ENCODE assay signal across 1 cellular context in the genomic region with DNA sequence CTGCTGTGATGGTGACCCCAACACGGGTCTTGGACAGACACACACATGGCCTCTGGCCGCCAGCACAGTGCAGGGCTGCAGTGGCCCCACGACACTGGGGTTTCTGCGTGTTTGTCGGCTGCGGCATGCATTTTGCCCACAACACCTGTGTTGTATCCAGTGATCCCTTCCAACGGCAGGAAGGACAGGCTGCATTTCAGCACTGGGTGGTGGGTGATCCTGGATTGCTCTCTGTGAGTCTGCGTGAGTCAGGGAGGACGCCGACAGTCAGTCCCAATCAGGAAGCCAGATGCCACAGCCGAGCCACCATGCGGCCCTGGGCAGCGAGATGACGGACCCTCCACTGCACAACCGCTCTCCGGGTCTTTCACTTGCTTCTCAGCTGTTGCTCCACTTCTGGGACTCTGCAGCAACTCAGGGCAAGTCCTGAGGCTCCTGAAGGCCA.
TF ChIP-seq lines count a peak whose summit lies in the region.

No MANE protein-coding gene starts in this region.

TF ChIP-seq in WTC11, 78 proteins besides CTCF, POLR2A, EP300 and RAD21 (continued from another document):
- TF ChIP-seq, protein P1, sequence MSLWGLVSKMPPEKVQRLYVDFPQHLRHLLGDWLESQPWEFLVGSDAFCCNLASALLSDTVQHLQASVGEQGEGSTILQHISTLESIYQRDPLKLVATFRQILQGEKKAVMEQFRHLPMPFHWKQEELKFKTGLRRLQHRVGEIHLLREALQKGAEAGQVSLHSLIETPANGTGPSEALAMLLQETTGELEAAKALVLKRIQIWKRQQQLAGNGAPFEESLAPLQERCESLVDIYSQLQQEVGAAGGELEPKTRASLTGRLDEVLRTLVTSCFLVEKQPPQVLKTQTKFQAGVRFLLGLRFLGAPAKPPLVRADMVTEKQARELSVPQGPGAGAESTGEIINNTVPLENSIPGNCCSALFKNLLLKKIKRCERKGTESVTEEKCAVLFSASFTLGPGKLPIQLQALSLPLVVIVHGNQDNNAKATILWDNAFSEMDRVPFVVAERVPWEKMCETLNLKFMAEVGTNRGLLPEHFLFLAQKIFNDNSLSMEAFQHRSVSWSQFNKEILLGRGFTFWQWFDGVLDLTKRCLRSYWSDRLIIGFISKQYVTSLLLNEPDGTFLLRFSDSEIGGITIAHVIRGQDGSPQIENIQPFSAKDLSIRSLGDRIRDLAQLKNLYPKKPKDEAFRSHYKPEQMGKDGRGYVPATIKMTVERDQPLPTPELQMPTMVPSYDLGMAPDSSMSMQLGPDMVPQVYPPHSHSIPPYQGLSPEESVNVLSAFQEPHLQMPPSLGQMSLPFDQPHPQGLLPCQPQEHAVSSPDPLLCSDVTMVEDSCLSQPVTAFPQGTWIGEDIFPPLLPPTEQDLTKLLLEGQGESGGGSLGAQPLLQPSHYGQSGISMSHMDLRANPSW (CRISPR knock-in tag; conservative IDR thresholded peaks at IDR 0.05; ENCODE audit: low read depth), result no peak
- no peak for TF ChIP-seq RORB (CRISPR knock-in tag; IDR thresholded peaks at IDR 0.05)
- TF ChIP-seq, protein P2, sequence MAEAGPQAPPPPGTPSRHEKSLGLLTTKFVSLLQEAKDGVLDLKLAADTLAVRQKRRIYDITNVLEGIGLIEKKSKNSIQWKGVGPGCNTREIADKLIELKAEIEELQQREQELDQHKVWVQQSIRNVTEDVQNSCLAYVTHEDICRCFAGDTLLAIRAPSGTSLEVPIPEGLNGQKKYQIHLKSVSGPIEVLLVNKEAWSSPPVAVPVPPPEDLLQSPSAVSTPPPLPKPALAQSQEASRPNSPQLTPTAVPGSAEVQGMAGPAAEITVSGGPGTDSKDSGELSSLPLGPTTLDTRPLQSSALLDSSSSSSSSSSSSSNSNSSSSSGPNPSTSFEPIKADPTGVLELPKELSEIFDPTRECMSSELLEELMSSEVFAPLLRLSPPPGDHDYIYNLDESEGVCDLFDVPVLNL (CRISPR knock-in tag; IDR thresholded peaks at IDR 0.05; ENCODE audit: borderline replicate concordance, low read depth), result no peak
- TF ChIP-seq HMGA2 (CRISPR knock-in tag; IDR thresholded peaks at IDR 0.05), result no peak
- TF ChIP-seq, protein P3, sequence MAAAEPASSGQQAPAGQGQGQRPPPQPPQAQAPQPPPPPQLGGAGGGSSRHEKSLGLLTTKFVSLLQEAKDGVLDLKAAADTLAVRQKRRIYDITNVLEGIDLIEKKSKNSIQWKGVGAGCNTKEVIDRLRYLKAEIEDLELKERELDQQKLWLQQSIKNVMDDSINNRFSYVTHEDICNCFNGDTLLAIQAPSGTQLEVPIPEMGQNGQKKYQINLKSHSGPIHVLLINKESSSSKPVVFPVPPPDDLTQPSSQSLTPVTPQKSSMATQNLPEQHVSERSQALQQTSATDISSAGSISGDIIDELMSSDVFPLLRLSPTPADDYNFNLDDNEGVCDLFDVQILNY (CRISPR knock-in tag; IDR thresholded peaks at IDR 0.05), result no peak
- no peak for TF ChIP-seq ZBTB21 (CRISPR knock-in tag; IDR thresholded peaks at IDR 0.05; ENCODE audit: borderline replicate concordance)
- TF ChIP-seq NFATC4 (CRISPR knock-in tag; IDR thresholded peaks at IDR 0.05), result no peak
- TF ChIP-seq NFYB (CRISPR knock-in tag; conservative IDR thresholded peaks at IDR 0.05; ENCODE audit: low read depth), result no peak
- no peak for TF ChIP-seq ZNF317 (CRISPR knock-in tag; IDR thresholded peaks at IDR 0.05; ENCODE audit: borderline replicate concordance, low read depth)
- TF ChIP-seq, protein P4, sequence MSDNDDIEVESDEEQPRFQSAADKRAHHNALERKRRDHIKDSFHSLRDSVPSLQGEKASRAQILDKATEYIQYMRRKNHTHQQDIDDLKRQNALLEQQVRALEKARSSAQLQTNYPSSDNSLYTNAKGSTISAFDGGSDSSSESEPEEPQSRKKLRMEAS (CRISPR knock-in tag; IDR thresholded peaks at IDR 0.05), result no peak
- TF ChIP-seq, protein P5, sequence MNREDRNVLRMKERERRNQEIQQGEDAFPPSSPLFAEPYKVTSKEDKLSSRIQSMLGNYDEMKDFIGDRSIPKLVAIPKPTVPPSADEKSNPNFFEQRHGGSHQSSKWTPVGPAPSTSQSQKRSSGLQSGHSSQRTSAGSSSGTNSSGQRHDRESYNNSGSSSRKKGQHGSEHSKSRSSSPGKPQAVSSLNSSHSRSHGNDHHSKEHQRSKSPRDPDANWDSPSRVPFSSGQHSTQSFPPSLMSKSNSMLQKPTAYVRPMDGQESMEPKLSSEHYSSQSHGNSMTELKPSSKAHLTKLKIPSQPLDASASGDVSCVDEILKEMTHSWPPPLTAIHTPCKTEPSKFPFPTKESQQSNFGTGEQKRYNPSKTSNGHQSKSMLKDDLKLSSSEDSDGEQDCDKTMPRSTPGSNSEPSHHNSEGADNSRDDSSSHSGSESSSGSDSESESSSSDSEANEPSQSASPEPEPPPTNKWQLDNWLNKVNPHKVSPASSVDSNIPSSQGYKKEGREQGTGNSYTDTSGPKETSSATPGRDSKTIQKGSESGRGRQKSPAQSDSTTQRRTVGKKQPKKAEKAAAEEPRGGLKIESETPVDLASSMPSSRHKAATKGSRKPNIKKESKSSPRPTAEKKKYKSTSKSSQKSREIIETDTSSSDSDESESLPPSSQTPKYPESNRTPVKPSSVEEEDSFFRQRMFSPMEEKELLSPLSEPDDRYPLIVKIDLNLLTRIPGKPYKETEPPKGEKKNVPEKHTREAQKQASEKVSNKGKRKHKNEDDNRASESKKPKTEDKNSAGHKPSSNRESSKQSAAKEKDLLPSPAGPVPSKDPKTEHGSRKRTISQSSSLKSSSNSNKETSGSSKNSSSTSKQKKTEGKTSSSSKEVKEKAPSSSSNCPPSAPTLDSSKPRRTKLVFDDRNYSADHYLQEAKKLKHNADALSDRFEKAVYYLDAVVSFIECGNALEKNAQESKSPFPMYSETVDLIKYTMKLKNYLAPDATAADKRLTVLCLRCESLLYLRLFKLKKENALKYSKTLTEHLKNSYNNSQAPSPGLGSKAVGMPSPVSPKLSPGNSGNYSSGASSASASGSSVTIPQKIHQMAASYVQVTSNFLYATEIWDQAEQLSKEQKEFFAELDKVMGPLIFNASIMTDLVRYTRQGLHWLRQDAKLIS (CRISPR knock-in tag; IDR thresholded peaks at IDR 0.05; ENCODE audit: borderline replicate concordance), result no peak
- no peak for TF ChIP-seq IRF2 (CRISPR knock-in tag; IDR thresholded peaks at IDR 0.05; ENCODE audit: borderline replicate concordance, low read depth)
- no peak for TF ChIP-seq ATF1 (CRISPR knock-in tag; IDR thresholded peaks at IDR 0.05)
- TF ChIP-seq CREB1 (CRISPR knock-in tag; IDR thresholded peaks at IDR 0.05), result no peak
- no peak for TF ChIP-seq ZNF232 (CRISPR knock-in tag; IDR thresholded peaks at IDR 0.05)
- TF ChIP-seq RELA (CRISPR knock-in tag; IDR thresholded peaks at IDR 0.05; ENCODE audit: borderline replicate concordance), result no peak
- no peak for TF ChIP-seq CREM (CRISPR knock-in tag; IDR thresholded peaks at IDR 0.05)
TF ChIP-seq in WTC11: peak in this region for 0.
